8 cellular contexts compared by ENCODE assay signal in the genomic region with DNA sequence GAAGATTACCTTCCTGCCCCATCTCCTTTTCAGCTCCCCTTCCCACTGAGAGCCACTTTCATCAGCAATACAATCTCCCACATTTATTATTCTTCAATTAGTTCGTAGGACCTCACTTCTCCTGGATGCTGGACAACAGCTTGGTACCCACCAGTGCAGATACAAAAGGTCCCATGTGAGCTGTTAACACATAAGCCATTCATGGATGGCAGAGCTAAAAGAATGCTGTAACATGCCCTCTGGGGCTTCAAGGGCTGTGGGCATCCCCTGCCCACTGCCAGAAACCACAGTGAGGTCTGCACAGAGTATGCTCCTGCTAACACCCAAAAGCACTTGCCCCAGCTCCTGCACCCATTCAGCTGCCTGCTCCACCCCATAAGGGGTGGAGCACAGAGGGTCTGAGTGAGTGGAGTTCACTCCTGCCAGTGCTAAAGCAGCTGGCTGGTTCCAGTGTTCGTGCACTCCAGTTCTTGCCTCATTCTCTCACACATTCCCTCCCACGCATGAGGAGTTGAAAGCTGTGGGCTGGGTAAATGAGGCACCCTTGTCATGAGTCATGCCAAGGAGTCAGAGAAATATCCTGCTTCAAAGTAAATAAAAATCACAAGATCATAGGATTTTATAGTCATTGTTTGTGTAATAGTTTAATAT.
A peak's percentile ranks its signal among the peaks of the same experiment; 100 is the strongest.
DNase-seq lines count a peak whose midpoint lies in the region; ATAC-seq, FAIRE-seq and TF ChIP-seq lines count a peak whose summit lies in the region.

No MANE protein-coding gene starts in this region.

- in situ Hi-C loops in HepG2 (cut with HindIII; ENCODE audit: extremely low pct_ligation_motif_present, low pct_unique_long_range_greater_than_20kb) (no loop called here), astrocyte of the spinal cord (cut with HindIII; ENCODE audit: low sequenced_read_pairs) (no loop called here)

- POLR2A ChIA-PET in HepG2 (lab: Yijun Ruan, JAX): no interaction called here

- FAIRE-seq in HepG2 (lab: Jason Lieb, UNC): no peak

- TF ChIP-seq CTCF in HepG2 (CRISPR knock-in tag; IDR thresholded peaks at IDR 0.05) (no peak), right lobe of liver (IDR thresholded peaks at IDR 0.05) (no peak), astrocyte of the spinal cord (IDR thresholded peaks at IDR 0.05; ENCODE audit: low read depth, low read length) (no peak), ovary (IDR thresholded peaks at IDR 0.05) (no peak)

- TF ChIP-seq POLR2A in HepG2 (IDR thresholded peaks at IDR 0.05; ENCODE audit: insufficient read depth in 1 of 2, low read depth in 2 of 2, low read length in 2 of 2) (no peak), right lobe of liver (IDR thresholded peaks at IDR 0.05) (no peak), ovary (IDR thresholded peaks at IDR 0.05) (no peak)

- no peaks in the 10 kb centered on the region for H4K20me1 ChIP-seq in HepG2 (ENCODE audit: insufficient read depth, low read length)

- H3K27me3 ChIP-seq in HepG2 (ENCODE audit: control insufficient read depth in 1 of 2, insufficient read depth in 2 of 2, low read length in 2 of 2) (no peaks in the 10 kb centered on the region), right lobe of liver (no peaks in the 10 kb centered on the region), ovary (no peaks in the 10 kb centered on the region)

- H3K9me3 ChIP-seq in HepG2 (ENCODE audit: low read length): no peaks in the 10 kb centered on the region
- H3K9me3 ChIP-seq in right lobe of liver: no peaks in the 10 kb centered on the region
- no peaks in the 10 kb centered on the region for H3K9me3 ChIP-seq in ovary

- ATAC-seq in HepG2 (no peak), right lobe of liver (no peak), HG03457 (IDR thresholded peaks at IDR 0.05; ENCODE audit: unreplicated experiment) (peak; percentile 76)

- H3K4me2 ChIP-seq in HepG2 (ENCODE audit: low read depth, low read length): no peak overlapping the region

- WGBS in HepG2 (ENCODE audit: low lambda C conversion rate): 1% methylated on average over 3 of the region's 3 CpGs
- 53% methylated on average over 3 of the region's 3 CpGs for WGBS in right lobe of liver (ENCODE audit: insufficient coverage, low coverage, low lambda C conversion rate, missing lambda C conversion rate)
- 23 to 43% (median 32%) methylated on average over 3 of the region's 3 CpGs for WGBS in ovary, 3 donors

- CTCF ChIA-PET in HepG2 (lab: Yijun Ruan, JAX; ENCODE audit: low intra/inter-chr PET ratio, low total read pairs): no interaction called here

- H3K27ac ChIP-seq in HepG2 (ENCODE audit: extremely low read length, insufficient read depth, low read length) (no peak overlapping the region), right lobe of liver (no peak overlapping the region), ovary (no peak overlapping the region)

- no peak for TF ChIP-seq EP300 in HepG2 (IDR thresholded peaks at IDR 0.05; ENCODE audit: low read depth in 2 of 2, low read length in 2 of 2)
- TF ChIP-seq EP300 in HepG2 (CRISPR knock-in tag; IDR thresholded peaks at IDR 0.05; ENCODE audit: borderline replicate concordance): no peak
- TF ChIP-seq EP300 in ovary (IDR thresholded peaks at IDR 0.05): no peak

- H3K4me1 ChIP-seq in HepG2 (ENCODE audit: insufficient read depth, low read length) (no peaks in the 10 kb centered on the region), right lobe of liver (no peaks in the 10 kb centered on the region), ovary (ENCODE audit: insufficient read depth) (no peaks in the 10 kb centered on the region)

- H3K79me2 ChIP-seq in HepG2 (ENCODE audit: insufficient read depth, low read length): no peaks in the 10 kb centered on the region

- H2AFZ ChIP-seq in HepG2 (ENCODE audit: low read length): no peak overlapping the region

- intact Hi-C loops in HepG2 (cut with micrococcal nuclease; ENCODE audit: unreplicated experiment) (no loop called here), right lobe of liver (cut with DNase I) (no loop called here), ovary (cut with DNase I) (loop anchor here in 1 of 4 donors (10.0 kb wide), 1 partner anchor 1364 kb away; no protein-coding TSS in a partner anchor)

- no peak for TF ChIP-seq RAD21 in HepG2 (CRISPR knock-in tag; IDR thresholded peaks at IDR 0.05)

- H3K36me3 ChIP-seq in HepG2 (replicated peaks in 1 of 2; ENCODE audit: control insufficient read depth in 1 of 2, insufficient read depth in 2 of 2, low read length in 2 of 2): no peaks in the 10 kb centered on the region
- no peaks in the 10 kb centered on the region for H3K36me3 ChIP-seq in right lobe of liver
- no peaks in the 10 kb centered on the region for H3K36me3 ChIP-seq in ovary

- no peak overlapping the region for H3K9ac ChIP-seq in HepG2 (ENCODE audit: insufficient read depth, low read depth, low read length)

- no TSS peak for BruUV-seq in HepG2 (replicated peaks; lab: Mats Ljungman, UMichigan)

- H3K4me3 ChIP-seq in HepG2 (replicated peaks in 1 of 3; ENCODE audit: insufficient read depth in 1 of 3, low read depth in 2 of 3, low read length in 3 of 3) (no peak overlapping the region), right lobe of liver (no peak overlapping the region), astrocyte of the spinal cord (ENCODE audit: low read depth, low read length) (no peak overlapping the region), ovary (no peak overlapping the region)

- DNase-seq in HepG2 (ENCODE audit: low spot score) (no peak), right lobe of liver (no peak), astrocyte of the spinal cord (ENCODE audit: low read depth, low spot score) (peak; percentile 81), NCI-H748 treated with DMSO at 0.1 percent for 48 hours (lab: John Stamatoyannopoulos, UW) (no peak), ovary (no peak)
- DNase-seq in stimulated activated CD4-positive, alpha-beta T cell treated with anti-CD3 and anti-CD28 coated beads, Interleukin-4, amount 100 ng/mL, for 1 hour: peak; percentile 4
- DNase-seq in activated effector memory CD4-positive, alpha-beta T cell treated with Interleukin-2 at 50 U/mL for 16 hours: no peak

TF ChIP-seq in HepG2, 621 proteins besides CTCF, POLR2A, EP300 and RAD21:
- TF ChIP-seq FOSL2 (CRISPR knock-in tag; IDR thresholded peaks at IDR 0.05): peak; percentile 38; the same call in 1 of the 2 replicates
- no peak for TF ChIP-seq ZFP36L2 (CRISPR knock-in tag; IDR thresholded peaks at IDR 0.05)

Comparison
In these comparisons a context has a peak if more than half of its experiments do, and no peak if none do; other contexts are left out.
1. DNase-seq: peak in astrocyte of the spinal cord (single experiment) and stimulated activated CD4-positive, alpha-beta T cell treated with anti-CD3 and anti-CD28 coated beads, Interleukin-4, amount 100 ng/mL, for 1 hour (single experiment); none in HepG2 (single experiment), right lobe of liver (0 of 3), NCI-H748 treated with DMSO at 0.1 percent for 48 hours (single experiment), activated effector memory CD4-positive, alpha-beta T cell treated with Interleukin-2 at 50 U/mL for 16 hours (single experiment) and ovary (0 of 5).